ENCODE assay signal across 1 cellular context in genomic region chr19:51473009-51473707, GRCh38.
TF ChIP-seq lines count a peak whose summit lies in the region.

No MANE protein-coding gene starts in this region.

TF ChIP-seq in H1, 55 proteins besides CTCF, POLR2A, EP300 and RAD21:
- TF ChIP-seq E2F6 (IDR thresholded peaks at IDR 0.05) (no peak), CHD7 (IDR thresholded peaks at IDR 0.05; ENCODE audit: insufficient replicate concordance, low read length) (no peak), ASH2L (IDR thresholded peaks at IDR 0.05; ENCODE audit: low read length) (no peak), SP2 (IDR thresholded peaks at IDR 0.05; ENCODE audit: low read length) (no peak), SUZ12 (IDR thresholded peaks at IDR 0.05; ENCODE audit: low read length) (no peak), BRCA1 (IDR thresholded peaks at IDR 0.05; ENCODE audit: low read depth, low read length) (no peak), EGR1 (IDR thresholded peaks at IDR 0.05; ENCODE audit: borderline replicate concordance, low read depth, low read length) (no peak), KDM4A (IDR thresholded peaks at IDR 0.05; ENCODE audit: low read depth, low read length, severe bottlenecking) (no peak), ATF3 (IDR thresholded peaks at IDR 0.05; ENCODE audit: insufficient read depth, low read depth, low read length) (no peak), USF2 (IDR thresholded peaks at IDR 0.05; ENCODE audit: low read length) (no peak), JUND (IDR thresholded peaks at IDR 0.05; ENCODE audit: low read length) (no peak), POU5F1 (IDR thresholded peaks at IDR 0.05; ENCODE audit: low read depth, low read length) (no peak), RXRA (IDR thresholded peaks at IDR 0.05; ENCODE audit: insufficient read depth, low read depth, low read length) (no peak)
